ENCODE assay signal across 19 cellular contexts in genomic region chr5:77892061-77893010, GRCh38.
DNase-seq lines count a peak whose midpoint lies in the region; TF ChIP-seq lines count a peak whose summit lies in the region.
"Had no signal": no experiment of that assay in that cellular context is flagged by ENCODE, and none has a peak within 500 bp of the region (broad histone marks: within the 10 kb centered on the region; RNA-seq: fewer than 3 reads in every experiment).

No MANE protein-coding gene starts in this region.

- no peak for TF ChIP-seq CTCF in WERI-Rb-1 (IDR thresholded peaks at IDR 0.05; ENCODE audit: low read depth, low read length)

- H3K36me3 ChIP-seq in ACC112 (ENCODE audit: insufficient read depth, low read length) (no peaks in the 10 kb centered on the region), WERI-Rb-1 (no peaks in the 10 kb centered on the region)
- H3K36me3 ChIP-seq: breast epithelium, suprapubic skin, uterus had no signal

- H3K27ac ChIP-seq in ACC112 (ENCODE audit: low read depth, low read length) (peak overlapping the region; percentile 77), WERI-Rb-1 (peak overlapping the region; percentile 76)
- H3K27ac ChIP-seq: breast epithelium, RWPE1, suprapubic skin, uterus had no signal

- peak overlapping the region; percentile 90 for H2AFZ ChIP-seq in ACC112 (ENCODE audit: low read length, unreplicated experiment)

- H3K9me3 ChIP-seq in WERI-Rb-1 (ENCODE audit: severe bottlenecking), result no peaks in the 10 kb centered on the region
- H3K9me3 ChIP-seq: breast epithelium, Caco-2, suprapubic skin, uterus had no signal

- H3K4me1 ChIP-seq in ACC112 (ENCODE audit: control insufficient read depth, insufficient read depth, low read length, unreplicated experiment), result peaks cover 21% of the 10 kb centered on the region
- H3K4me1 ChIP-seq: breast epithelium, Caco-2, suprapubic skin, uterus had no signal

- H3K27me3 ChIP-seq in ACC112 (ENCODE audit: insufficient read depth, low read length) (no peaks in the 10 kb centered on the region), WERI-Rb-1 (ENCODE audit: insufficient read depth, low read depth, severe bottlenecking) (no peaks in the 10 kb centered on the region)
- H3K27me3 ChIP-seq: breast epithelium, suprapubic skin, uterus had no signal

- DNase-seq in NCI-H1092 treated with DMSO at 0.1 percent for 48 hours (lab: John Stamatoyannopoulos, UW) (peak; percentile 3), NCI-H1092 (lab: John Stamatoyannopoulos, UW) (no peak), NCI-H187 (lab: John Stamatoyannopoulos, UW) (peak; percentile 65 to 70), WERI-Rb-1 (peak; percentile 90), NCI-H2081 (lab: John Stamatoyannopoulos, UW) (no peak), hypothalamus (lab: John Stamatoyannopoulos, UW) (no peak)
- DNase-seq in central memory CD4-positive, alpha-beta T cell, result no peak
- DNase-seq: activated CD4-positive, alpha-beta T cell treated with anti-CD3 and anti-CD28 coated beads, Interleukin-2, amount 50 U/mL, for 1 hour; activated CD8-positive, alpha-beta memory T cell treated with anti-CD3 and anti-CD28 coated beads, Interleukin-2, amount 50 U/mL, for 4 hours; Caco-2; cortex of kidney; left cardiac atrium; NCI-H2171 treated with DMSO at 0.1 percent for 48 hours; nephron progenitor cell; uterus had no signal

- H3K4me3 ChIP-seq in ACC112 (ENCODE audit: low read depth, low read length) (no peak overlapping the region), WERI-Rb-1 (ENCODE audit: low read depth, low read length) (no peak overlapping the region)
- H3K4me3 ChIP-seq: breast epithelium, suprapubic skin, uterus had no signal

- H3K79me2 ChIP-seq in ACC112 (ENCODE audit: control insufficient read depth, insufficient read depth, low read length, unreplicated experiment), result no peaks in the 10 kb centered on the region

Comparison
In these comparisons a context has a peak if more than half of its experiments do, and no peak if none do; other contexts are left out.
1. DNase-seq: peak in NCI-H1092 treated with DMSO at 0.1 percent for 48 hours (single experiment), NCI-H187 (2 of 2) and WERI-Rb-1 (single experiment); none in NCI-H1092 (single experiment), NCI-H2081 (0 of 2), hypothalamus (0 of 51) and central memory CD4-positive, alpha-beta T cell (single experiment).